Comparison of ENCODE assay signal across 25 cellular contexts in genomic region chr15:91968610-91969009, GRCh38.
A peak's percentile ranks its signal among the peaks of the same experiment; 100 is the strongest.
DNase-seq lines count a peak whose midpoint lies in the region; ATAC-seq, FAIRE-seq and TF ChIP-seq lines count a peak whose summit lies in the region.
"Had no signal": no experiment of that assay in that cellular context is flagged by ENCODE, and none has a peak within 500 bp of the region (broad histone marks: within the 10 kb centered on the region; RNA-seq: fewer than 3 reads in every experiment).

No MANE protein-coding gene starts in this region.

- TF ChIP-seq POLR2A in K562 (conservative IDR thresholded peaks at IDR 0.05) (no peak), vagina (IDR thresholded peaks at IDR 0.05) (no peak)

- H3K36me3 Mint-ChIP-seq in CD14-positive monocyte = peaks cover 2 to 19% of the 10 kb centered on the region in 2 donors

- FAIRE-seq in K562 (lab: Jason Lieb, UNC) = no peak
- FAIRE-seq: GM12891, HTR-8/SVneo had no signal

- H3K79me2 ChIP-seq in Loucy (ENCODE audit: insufficient read depth, low read length) (no peaks in the 10 kb centered on the region), K562 (ENCODE audit: control insufficient read depth, insufficient read depth, low read length) (no peaks in the 10 kb centered on the region)

- no peak for TF ChIP-seq EP300 in K562 (IDR thresholded peaks at IDR 0.05; ENCODE audit: low read length)

- no peak overlapping the region for H3K4me3 Mint-ChIP-seq in CD14-positive monocyte
- H3K4me3 Mint-ChIP-seq: activated CD4-positive, alpha-beta T cell treated with anti-CD3 and anti-CD28 coated beads, Interleukin-2, amount 10 ng/mL, durations not matched to agents 24 days and 14 days; activated CD8-positive, alpha-beta memory T cell treated with anti-CD3 and anti-CD28 coated beads, Interleukin-2, amount 10 ng/mL, durations not matched to agents 7 days and 5 days; nephron; T-cell had no signal

- H3K9ac ChIP-seq in Loucy (ENCODE audit: low read depth, low read length, poor library complexity, severe bottlenecking) (no peak overlapping the region), K562 (ENCODE audit: insufficient read depth in 1 of 2, low read depth in 2 of 2, low read length in 2 of 2) (no peak overlapping the region)

- H3K9me1 ChIP-seq in K562 (ENCODE audit: control insufficient read depth, insufficient read depth, low read length) = no peaks in the 10 kb centered on the region

- H3K27me3 ChIP-seq in Loucy (ENCODE audit: insufficient read depth, low read length, poor library complexity, severe bottlenecking) = no peaks in the 10 kb centered on the region
- H3K27me3 ChIP-seq in K562 (ENCODE audit: control insufficient read depth in 2 of 2, insufficient read depth in 2 of 2, low read length in 2 of 2) = peaks cover 0 to 28% of the 10 kb centered on the region in 2 experiments; a peak in 2 of 5 replicates
- no peaks in the 10 kb centered on the region for H3K27me3 ChIP-seq in kidney epithelial cell (ENCODE audit: control insufficient read depth, insufficient read depth, low read length)
- no peaks in the 10 kb centered on the region for H3K27me3 ChIP-seq in vagina
- H3K27me3 ChIP-seq: gastrocnemius medialis, sigmoid colon, testis had no signal

- POLR2A ChIA-PET in K562 (lab: Yijun Ruan, JAX) = no interaction called here

- H3K27me3 Mint-ChIP-seq in CD14-positive monocyte (ENCODE audit: low read depth in 3 of 3) = peaks cover 0 to 2% (median 0%) of the 10 kb centered on the region in 3 donors
- H3K27me3 Mint-ChIP-seq: activated CD8-positive, alpha-beta memory T cell treated with anti-CD3 and anti-CD28 coated beads, Interleukin-2, amount 10 ng/mL, durations not matched to agents 7 days and 5 days; T-cell had no signal

- ATAC-seq in K562 = peak; percentile 47; the same call in 1 of the 3 replicates
- ATAC-seq: activated CD8-positive, alpha-beta memory T cell treated with anti-CD3 and anti-CD28 coated beads, Interleukin-2, amount 10 ng/mL, durations not matched to agents 7 days and 5 days; gastrocnemius medialis; T-cell had no signal

- peak overlapping the region in 2 of 7 donors; percentile 8 to 14 for H3K27ac Mint-ChIP-seq in CD14-positive monocyte
- H3K27ac Mint-ChIP-seq: activated CD4-positive, alpha-beta T cell treated with anti-CD3 and anti-CD28 coated beads, Interleukin-2, amount 10 ng/mL, durations not matched to agents 24 days and 14 days; activated CD8-positive, alpha-beta memory T cell treated with anti-CD3 and anti-CD28 coated beads, Interleukin-2, amount 10 ng/mL, durations not matched to agents 7 days and 5 days; nephron; T-cell had no signal

- no TSS peak for BruUV-seq in K562 (replicated peaks; lab: Mats Ljungman, UMichigan)

- H3K4me3 ChIP-seq in Loucy (ENCODE audit: low read length, poor library complexity, severe bottlenecking) (no peak overlapping the region), K562 (no peak overlapping the region), kidney epithelial cell (ENCODE audit: low read depth, low read length) (no peak overlapping the region), vagina (no peak overlapping the region)
- H3K4me3 ChIP-seq: coronary artery, gastrocnemius medialis, sigmoid colon, testis had no signal

- H3K27ac ChIP-seq in K562 (ENCODE audit: extremely low read depth, low read depth, low read length) (no peak overlapping the region), vagina (no peak overlapping the region)
- H3K27ac ChIP-seq: epithelial cell of prostate, gastrocnemius medialis, sigmoid colon, testis had no signal

- H3F3A ChIP-seq in Loucy (ENCODE audit: low read depth) = no peaks in the 10 kb centered on the region

- no peaks in the 10 kb centered on the region for H3K4me1 ChIP-seq in Loucy (ENCODE audit: insufficient read depth, low read length, poor library complexity, severe bottlenecking)
- no peaks in the 10 kb centered on the region; a peak in 1 of 5 replicates for H3K4me1 ChIP-seq in K562 (replicated peaks in 1 of 2; ENCODE audit: control insufficient read depth in 2 of 2, insufficient read depth in 2 of 2, low read length in 2 of 2)
- H3K4me1 ChIP-seq in vagina = peaks cover 57% of the 10 kb centered on the region

- TF ChIP-seq CTCF in CD14-positive monocyte (IDR thresholded peaks at IDR 0.05) (peak; percentile 28), Loucy (conservative IDR thresholded peaks at IDR 0.05; ENCODE audit: low read length) (peak; percentile 48), K562 (IDR thresholded peaks at IDR 0.05 in 2 of 3, conservative IDR thresholded peaks at IDR 0.05 in 1 of 3; ENCODE audit: insufficient read depth in 2 of 3, low read depth in 1 of 3, low read length in 3 of 3) (peak; percentile 32 to 42 (median 32); a peak in 3 of 6 replicates), kidney epithelial cell (IDR thresholded peaks at IDR 0.05; ENCODE audit: insufficient read depth, low read length, poor library complexity, severe bottlenecking) (peak; percentile 15), vagina (IDR thresholded peaks at IDR 0.05) (no peak)

- H3K9me3 Mint-ChIP-seq in CD14-positive monocyte = peaks cover under 1 to 3% (median 3%) of the 10 kb centered on the region in 7 donors
- H3K9me3 Mint-ChIP-seq: activated CD4-positive, alpha-beta T cell treated with anti-CD3 and anti-CD28 coated beads, Interleukin-2, amount 10 ng/mL, durations not matched to agents 24 days and 14 days; T-cell had no signal

- H3K9me2 ChIP-seq in Loucy (replicated peaks; ENCODE audit: low read depth, low read length) = no peaks in the 10 kb centered on the region

- intact Hi-C loops in CD14-positive monocyte (cut with micrococcal nuclease) = no loop called here
- intact Hi-C loops in K562 (cut with micrococcal nuclease) = no loop called here
- intact Hi-C loops in vagina (cut with DNase I) = no loop called here

- H3K4me2 ChIP-seq in Loucy (ENCODE audit: low read depth, low read length, poor library complexity, severe bottlenecking) (no peak overlapping the region), K562 (ENCODE audit: insufficient read depth, low read length) (no peak overlapping the region)

- WGBS in K562 (ENCODE audit: insufficient coverage, low coverage, missing lambda C conversion rate) = 13% methylated on average over 14 of the region's 14 CpGs

- H3K36me3 ChIP-seq in Loucy (ENCODE audit: insufficient read depth, low read length) = no peaks in the 10 kb centered on the region
- no peaks in the 10 kb centered on the region for H3K36me3 ChIP-seq in K562 (ENCODE audit: control insufficient read depth, insufficient read depth, low read length)
- no peaks in the 10 kb centered on the region for H3K36me3 ChIP-seq in kidney epithelial cell (ENCODE audit: control insufficient read depth, insufficient read depth, low read length)
- H3K36me3 ChIP-seq in vagina = no peaks in the 10 kb centered on the region
- H3K36me3 ChIP-seq: gastrocnemius medialis, sigmoid colon had no signal

- TF ChIP-seq RAD21 in K562 (CRISPR knock-in tag; conservative IDR thresholded peaks at IDR 0.05 in 1 of 2, IDR thresholded peaks at IDR 0.05 in 1 of 2) = no peak

- H3K9me3 ChIP-seq in Loucy (ENCODE audit: insufficient read depth, low read depth, low read length) = no peaks in the 10 kb centered on the region
- no peaks in the 10 kb centered on the region for H3K9me3 ChIP-seq in K562 (replicated peaks; ENCODE audit: control insufficient read depth, insufficient read depth, low read depth, low read length)
- H3K9me3 ChIP-seq in vagina = no peaks in the 10 kb centered on the region
- H3K9me3 ChIP-seq: gastrocnemius medialis, sigmoid colon, testis had no signal

- peaks cover 30% of the 10 kb centered on the region for H3K4me1 Mint-ChIP-seq in CD14-positive monocyte

- no peak for DNase-seq in CD14-positive monocyte (ENCODE audit: low spot score)
- no peak for DNase-seq in K562 (ENCODE audit: extremely low read depth in 1 of 4, low spot score in 3 of 4)
- DNase-seq in kidney epithelial cell (ENCODE audit: low read depth) = no peak
- no peak for DNase-seq in DMS53 (lab: John Stamatoyannopoulos, UW)
- no peak for DNase-seq in vagina (ENCODE audit: extremely low spot score in 2 of 2)
- no peak for DNase-seq in NAMALWA (ENCODE audit: low spot score)
- DNase-seq in Kasumi-1 (lab: John Stamatoyannopoulos, UW) = no peak
- DNase-seq: activated CD4-positive, alpha-beta T cell treated with anti-CD3 and anti-CD28 coated beads, Interleukin-2, amount 10 ng/mL, durations not matched to agents 24 days and 14 days; activated CD8-positive, alpha-beta memory T cell treated with anti-CD3 and anti-CD28 coated beads, Interleukin-2, amount 10 ng/mL, durations not matched to agents 7 days and 5 days; C1 segment of cervical spinal cord; gastrocnemius medialis; HCEC 1CT; NCI-H1105; NCI-H510A; posterior cingulate gyrus; SHP77; sigmoid colon; T-cell; testis had no signal

- in situ Hi-C loops in K562 (cut with MboI) = no loop called here

- H2AFZ ChIP-seq in Loucy (ENCODE audit: low read length) (no peak overlapping the region), K562 (ENCODE audit: low read depth, low read length) (no peak overlapping the region)

- H4K20me1 ChIP-seq in Loucy (ENCODE audit: insufficient read depth, low read length, poor library complexity, severe bottlenecking) (no peaks in the 10 kb centered on the region), K562 (replicated peaks; ENCODE audit: control insufficient read depth, insufficient read depth, low read length) (no peaks in the 10 kb centered on the region)

- CTCF ChIA-PET in K562 (lab: Yijun Ruan, JAX; ENCODE audit: low intra/inter-chr PET ratio) = no interaction called here

TF ChIP-seq in K562, 482 proteins besides CTCF, POLR2A, EP300 and RAD21 (continues in another document):
- TF ChIP-seq NRF1 (conservative IDR thresholded peaks at IDR 0.05 in 1 of 2, IDR thresholded peaks at IDR 0.05 in 1 of 2) = no peak
- TF ChIP-seq SPI1 (IDR thresholded peaks at IDR 0.05; ENCODE audit: borderline replicate concordance, low read depth, low read length) = no peak
- no peak for TF ChIP-seq KDM2B (CRISPR knock-in tag; IDR thresholded peaks at IDR 0.05)
- TF ChIP-seq CXXC5 (CRISPR knock-in tag; IDR thresholded peaks at IDR 0.05) = no peak
- TF ChIP-seq NCOR1 (IDR thresholded peaks at IDR 0.05) = no peak
- no peak for TF ChIP-seq SFPQ (IDR thresholded peaks at IDR 0.05; ENCODE audit: low read depth, low read length)
- TF ChIP-seq SMAD3 (CRISPR knock-in tag; conservative IDR thresholded peaks at IDR 0.05) = no peak

Comparison
In these comparisons a context has a peak if more than half of its experiments do, and no peak if none do; other contexts are left out.
1. CTCF ChIP-seq: peak in CD14-positive monocyte (single experiment), Loucy (single experiment), K562 (3 of 3) and kidney epithelial cell (single experiment); none in vagina (0 of 3).